In genomic region chr1:89525169-89525855, GRCh38 we compare ENCODE assay signal across 8 cellular contexts. TPM values are rescaled to one million over a fixed set of nuclear protein-coding genes. Genes with fewer than 3 reads are reported as not detected.
A peak's percentile ranks its signal among the peaks of the same experiment; 100 is the strongest.
DNase-seq lines count a peak whose midpoint lies in the region; ATAC-seq, FAIRE-seq and TF ChIP-seq lines count a peak whose summit lies in the region.

No MANE protein-coding gene starts in this region.

- DNase-seq in DMS114 treated with DMSO at 0.1 percent for 48 hours (lab: John Stamatoyannopoulos, UW; ENCODE audit: unreplicated experiment) (peak; percentile 20), Kasumi-1 (lab: John Stamatoyannopoulos, UW) (peak; percentile 63 to 69), SW480 (ENCODE audit: low spot score) (peak; percentile 65), bronchial epithelial cell (ENCODE audit: low read depth) (no peak), kidney glomerular epithelial cell (lab: John Stamatoyannopoulos, UW) (peak; percentile 41)
- peak; percentile 55 for DNase-seq in stimulated activated CD4-positive, alpha-beta T cell treated with anti-CD3 and anti-CD28 coated beads, Interleukin-15, amount 100 ng/mL, for 24 hours

- FAIRE-seq in bronchial epithelial cell (lab: Jason Lieb, UNC): no peak

- TF ChIP-seq CTCF in bronchial epithelial cell (IDR thresholded peaks at IDR 0.05; ENCODE audit: insufficient read depth, low read length, severe bottlenecking): no peak

- ATAC-seq in GM21526 (IDR thresholded peaks at IDR 0.05; ENCODE audit: low FRiP score, unreplicated experiment) (peak; percentile 25), HG02973 (IDR thresholded peaks at IDR 0.05; ENCODE audit: unreplicated experiment) (no peak)

- no peaks in the 10 kb centered on the region for H3K36me3 ChIP-seq in bronchial epithelial cell (ENCODE audit: control insufficient read depth, insufficient read depth, low read length)

- H3K4me3 ChIP-seq in bronchial epithelial cell (ENCODE audit: low read depth, low read length): peak overlapping the region; percentile 81

- no peaks in the 10 kb centered on the region for H3K27me3 ChIP-seq in bronchial epithelial cell (ENCODE audit: control insufficient read depth, insufficient read depth, low read length)

RNA-seq across cellular contexts. Expression of gene LRRC8B, which starts 0.7 kb away (rescaled TPM):
- 7.6 and 17.5 TPM in 2 replicates for total RNA-seq in bronchial epithelial cell
